27 cellular contexts compared by ENCODE assay signal in the genomic region with DNA sequence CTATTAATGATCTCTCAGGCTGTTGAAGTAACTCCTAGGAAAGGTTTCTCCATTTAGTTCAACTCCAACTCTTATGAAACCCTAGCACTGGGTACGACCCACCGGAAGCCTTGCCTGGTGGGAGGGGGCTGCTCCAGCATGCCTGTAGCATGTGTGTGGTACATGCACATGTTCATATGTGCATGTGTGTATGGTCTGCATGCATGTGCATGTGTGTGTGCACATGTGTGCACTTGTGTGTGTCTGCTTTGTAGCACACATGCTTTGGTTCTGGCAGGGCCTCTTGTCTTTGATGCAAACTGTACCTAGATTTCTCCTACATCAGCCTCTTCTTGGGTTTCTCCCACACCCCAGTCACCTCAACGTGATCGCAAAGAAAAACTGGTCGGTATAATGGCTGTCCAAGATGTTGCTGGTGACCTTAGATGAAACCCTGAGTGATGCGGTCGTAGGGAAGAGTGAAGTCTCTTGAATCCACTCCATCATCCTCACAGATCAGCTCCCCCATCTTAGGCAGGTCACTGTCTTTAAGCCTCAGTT.
"Had no signal": no experiment of that assay in that cellular context is flagged by ENCODE, and none has a peak within 500 bp of the region (broad histone marks: within the 10 kb centered on the region; RNA-seq: fewer than 3 reads in every experiment).

No MANE protein-coding gene starts in this region.

- H3K4me1 ChIP-seq: lower lobe of right lung, parathyroid adenoma, psoas muscle, stomach, testis, thyroid gland, transverse colon, upper lobe of right lung had no signal

- H3K4me3 ChIP-seq: lower lobe of right lung, psoas muscle, skin epidermis, stomach, testis, thyroid gland, transverse colon, upper lobe of right lung had no signal

- H3K27me3 ChIP-seq: neutrophil, stomach, testis, thyroid gland, transverse colon, upper lobe of right lung had no signal

- H3K4me1 Mint-ChIP-seq: stimulated activated naive B cell treated with anti-CD40 and anti-IgM and Interleukin-4, amounts not matched to agents 10 μg/mL and 1 μg/mL and 100 μg/mL, for 72 hours had no signal

- H3K79me2 ChIP-seq: parathyroid adenoma had no signal

- H3K9ac ChIP-seq: parathyroid adenoma had no signal

- ATAC-seq: left lobe of liver; lower lobe of right lung; naive thymus-derived CD8-positive, alpha-beta T cell; psoas muscle; sciatic nerve; stimulated activated naive B cell treated with anti-CD40 and anti-IgM and Interleukin-4, amounts not matched to agents 10 μg/mL and 1 μg/mL and 100 μg/mL, for 72 hours; stimulated activated naive CD8-positive, alpha-beta T cell treated with anti-CD3 and anti-CD28 coated beads, Interleukin-15, Interleukin-2, amounts not matched to agents 100 U/mL and 50 U/mL, for 24 hours; upper lobe of right lung had no signal

- H3K36me3 Mint-ChIP-seq: naive thymus-derived CD8-positive, alpha-beta T cell; stimulated activated naive B cell treated with anti-CD40 and anti-IgM and Interleukin-4, amounts not matched to agents 10 μg/mL and 1 μg/mL and 100 μg/mL, for 72 hours had no signal

- H3K27ac ChIP-seq: lower lobe of right lung, neutrophil, parathyroid adenoma, psoas muscle, skin epidermis, stomach, testis, thyroid gland, transverse colon, upper lobe of right lung had no signal

- H3K4me3 Mint-ChIP-seq: naive thymus-derived CD8-positive, alpha-beta T cell; stimulated activated naive B cell treated with anti-CD40 and anti-IgM and Interleukin-4, amounts not matched to agents 10 μg/mL and 1 μg/mL and 100 μg/mL, for 72 hours had no signal

- H2AFZ ChIP-seq: parathyroid adenoma had no signal

- DNase-seq: head of caudate nucleus; hippocampal formation; left cardiac atrium; lower lobe of right lung; mammary epithelial cell; mesenchymal stem cell; naive thymus-derived CD8-positive, alpha-beta T cell; occipital lobe; psoas muscle; stimulated activated CD4-positive, alpha-beta T cell treated with anti-CD3 and anti-CD28 coated beads, Interleukin-12 subunit alpha, Interleukin-12 subunit beta, amount 100 ng/mL, for 4 hours; stimulated activated CD4-positive, alpha-beta T cell treated with anti-CD3 and anti-CD28 coated beads, Interleukin-15, amount 100 ng/mL, for 24 hours; stimulated activated CD4-positive, alpha-beta T cell treated with anti-CD3 and anti-CD28 coated beads, Interleukin-2, amount 100 ng/mL, for 24 hours; stimulated activated CD4-positive, alpha-beta T cell treated with anti-CD3 and anti-CD28 coated beads, Interleukin-4, amount 100 ng/mL, for 1 hour; stimulated activated naive B cell treated with anti-CD40 and anti-IgM and Interleukin-4, amounts not matched to agents 10 μg/mL and 1 μg/mL and 100 μg/mL, for 72 hours; stimulated activated naive CD8-positive, alpha-beta T cell treated with anti-CD3 and anti-CD28 coated beads, Interleukin-15, Interleukin-2, amounts not matched to agents 100 U/mL and 50 U/mL, for 24 hours; stomach; testis; thyroid gland; transverse colon; upper lobe of right lung had no signal

- H3K9me3 ChIP-seq: lower lobe of right lung, neutrophil, psoas muscle, stomach, testis, thyroid gland, transverse colon, upper lobe of right lung had no signal

- H3K27ac Mint-ChIP-seq: naive thymus-derived CD8-positive, alpha-beta T cell; stimulated activated naive B cell treated with anti-CD40 and anti-IgM and Interleukin-4, amounts not matched to agents 10 μg/mL and 1 μg/mL and 100 μg/mL, for 72 hours had no signal

- H3K9me3 Mint-ChIP-seq: naive thymus-derived CD8-positive, alpha-beta T cell; stimulated activated naive B cell treated with anti-CD40 and anti-IgM and Interleukin-4, amounts not matched to agents 10 μg/mL and 1 μg/mL and 100 μg/mL, for 72 hours had no signal

- H3K36me3 ChIP-seq: lower lobe of right lung, neutrophil, stomach, thyroid gland, transverse colon, upper lobe of right lung had no signal

- FAIRE-seq: keratinocyte, urothelium cell line had no signal
